In genomic region chr9:107975426-107976010, GRCh38 we compare ENCODE assay signal across 19 cellular contexts.
"Had no signal": no experiment of that assay in that cellular context is flagged by ENCODE, and none has a peak within 500 bp of the region (broad histone marks: within the 10 kb centered on the region; RNA-seq: fewer than 3 reads in every experiment).

No MANE protein-coding gene starts in this region.

- DNase-seq: activated CD4-positive, alpha-beta T cell treated with anti-CD3 and anti-CD28 coated beads, Interleukin-2, amount 50 U/mL, for 1 hour; activated CD8-positive, alpha-beta memory T cell treated with anti-CD3 and anti-CD28 coated beads, Interleukin-2, amount 50 U/mL, for 4 hours; activated effector memory CD4-positive, alpha-beta T cell treated with Interleukin-2 at 50 U/mL for 16 hours; activated naive CD4-positive, alpha-beta T cell treated with anti-CD3 and anti-CD28 coated beads, Interleukin-2, amount 10 ng/mL, durations not matched to agents 7 days and 5 days; activated naive CD8-positive, alpha-beta T cell treated with anti-CD3 and anti-CD28 coated beads, Interleukin-2, amount 50 U/mL, for 24 hours; activated T-cell treated with anti-CD3 and anti-CD28 coated beads, Interleukin-2, amount 50 U/mL, for 4 hours; aorta; effector CD8-positive, alpha-beta T cell; left ventricle myocardium superior; mesenchymal stem cell; naive thymus-derived CD8-positive, alpha-beta T cell; ovary; sigmoid colon; stimulated activated naive B cell treated with anti-CD40 and anti-IgM and Interleukin-4, amounts not matched to agents 10 μg/mL and 1 μg/mL and 100 μg/mL, for 72 hours; T1000 had no signal

- H3K4me1 ChIP-seq: esophagus muscularis mucosa, sigmoid colon, tibial artery had no signal

- H3K9me3 ChIP-seq: esophagus muscularis mucosa, ovary, sigmoid colon, tibial artery had no signal

- H3K27me3 ChIP-seq: esophagus muscularis mucosa, ovary, sigmoid colon, tibial artery had no signal

- FAIRE-seq: frontal cortex, keratinocyte had no signal

- H3K27ac ChIP-seq: esophagus muscularis mucosa, ovary, sigmoid colon, tibial artery had no signal

- ATAC-seq: activated naive CD8-positive, alpha-beta T cell treated with anti-CD3 and anti-CD28 coated beads, Interleukin-2, amount 50 U/mL, for 24 hours; activated T-cell treated with anti-CD3 and anti-CD28 coated beads, Interleukin-2, amount 50 U/mL, for 4 hours; left ventricle myocardium superior; naive thymus-derived CD8-positive, alpha-beta T cell; stimulated activated naive B cell treated with anti-CD40 and anti-IgM and Interleukin-4, amounts not matched to agents 10 μg/mL and 1 μg/mL and 100 μg/mL, for 72 hours had no signal

- H3K36me3 ChIP-seq: esophagus muscularis mucosa, ovary, sigmoid colon, tibial artery had no signal

- H3K4me3 ChIP-seq: esophagus muscularis mucosa, ovary, sigmoid colon, tibial artery had no signal
